ENCODE assay signal across 1 cellular context in genomic region chr16:69329369-69330285, GRCh38.
TF ChIP-seq lines count a peak whose summit lies in the region.

No MANE protein-coding gene starts in this region.

TF ChIP-seq in HCT116, 20 proteins besides CTCF, POLR2A, EP300 and RAD21 (continued from another document):
- no peak for TF ChIP-seq ZBTB33 (IDR thresholded peaks at IDR 0.05; ENCODE audit: extremely low read depth, insufficient replicate concordance, low read length)
- no peak; the same call in 1 of the 2 replicates for TF ChIP-seq ZFX (IDR thresholded peaks at IDR 0.05)
- no peak for TF ChIP-seq SIN3A (IDR thresholded peaks at IDR 0.05; ENCODE audit: low read depth)
- no peak for TF ChIP-seq ZNF274 (IDR thresholded peaks at IDR 0.05; ENCODE audit: low read depth, low read length)
